1 cellular context compared by ENCODE assay signal in genomic region chr20:25526446-25526845, GRCh38.
TF ChIP-seq lines count a peak whose summit lies in the region.

No MANE protein-coding gene starts in this region.

TF ChIP-seq in HepG2, 621 proteins besides CTCF, POLR2A, EP300 and RAD21 (continued from another document and continues in another):
- TF ChIP-seq ZNF687 (CRISPR knock-in tag; IDR thresholded peaks at IDR 0.05) (peak; percentile 59), ZNF737 (CRISPR knock-in tag; IDR thresholded peaks at IDR 0.05; ENCODE audit: borderline replicate concordance) (0 out of 2 replicates have a peak, but pooled peaks have one; percentile 38), NFYB (CRISPR knock-in tag; IDR thresholded peaks at IDR 0.05) (no peak), TEAD3 (CRISPR knock-in tag; optimal IDR thresholded peaks at IDR 0.05; ENCODE audit: borderline replicate concordance) (peak; percentile 17), PCBP2 (optimal IDR thresholded peaks at IDR 0.05; ENCODE audit: low read depth, low read length, poor library complexity, severe bottlenecking) (no peak), LBX2 (CRISPR knock-in tag; IDR thresholded peaks at IDR 0.05; ENCODE audit: borderline replicate concordance) (peak; percentile 76; the same call in 1 of the 2 replicates), KAT7 (CRISPR knock-in tag; IDR thresholded peaks at IDR 0.05; ENCODE audit: borderline replicate concordance) (no peak), RXRA (CRISPR knock-in tag; IDR thresholded peaks at IDR 0.05) (peak; percentile 43; the same call in 1 of the 2 replicates), FOXM1 (CRISPR knock-in tag; IDR thresholded peaks at IDR 0.05) (no peak), RBM22 (optimal IDR thresholded peaks at IDR 0.05; ENCODE audit: low read length) (peak; percentile 77), MYC (CRISPR knock-in tag; IDR thresholded peaks at IDR 0.05; ENCODE audit: borderline replicate concordance) (peak; percentile 49; the same call in 1 of the 2 replicates), PTBP1 (IDR thresholded peaks at IDR 0.05; ENCODE audit: low read depth, low read length, poor library complexity, severe bottlenecking) (peak; percentile 71), MXI1 (IDR thresholded peaks at IDR 0.05; ENCODE audit: borderline replicate concordance, low read depth, low read length) (0 out of 3 replicates have a peak, but pooled peaks have one; percentile 6), IRF2 (CRISPR knock-in tag; IDR thresholded peaks at IDR 0.05) (no peak), SP5 (CRISPR knock-in tag; IDR thresholded peaks at IDR 0.05; ENCODE audit: borderline replicate concordance, low read depth) (no peak), KDM2A (CRISPR knock-in tag; IDR thresholded peaks at IDR 0.05; ENCODE audit: borderline replicate concordance, low read depth) (0 out of 2 replicates have a peak, but pooled peaks have one; percentile 21), NR1H2 (CRISPR knock-in tag; IDR thresholded peaks at IDR 0.05; ENCODE audit: borderline replicate concordance, low read depth) (0 out of 2 replicates have a peak, but pooled peaks have one; percentile 25), PHF21A (CRISPR knock-in tag; IDR thresholded peaks at IDR 0.05) (no peak), MTA1 (CRISPR knock-in tag; IDR thresholded peaks at IDR 0.05; ENCODE audit: borderline replicate concordance) (no peak; the same call in 1 of the 2 replicates), YEATS2 (CRISPR knock-in tag; IDR thresholded peaks at IDR 0.05; ENCODE audit: borderline replicate concordance) (no peak)
- TF ChIP-seq, protein P1, sequence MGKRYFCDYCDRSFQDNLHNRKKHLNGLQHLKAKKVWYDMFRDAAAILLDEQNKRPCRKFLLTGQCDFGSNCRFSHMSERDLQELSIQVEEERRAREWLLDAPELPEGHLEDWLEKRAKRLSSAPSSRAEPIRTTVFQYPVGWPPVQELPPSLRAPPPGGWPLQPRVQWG (CRISPR knock-in tag; IDR thresholded peaks at IDR 0.05; ENCODE audit: borderline replicate concordance, low read depth) = no peak
- TF ChIP-seq, protein P2, sequence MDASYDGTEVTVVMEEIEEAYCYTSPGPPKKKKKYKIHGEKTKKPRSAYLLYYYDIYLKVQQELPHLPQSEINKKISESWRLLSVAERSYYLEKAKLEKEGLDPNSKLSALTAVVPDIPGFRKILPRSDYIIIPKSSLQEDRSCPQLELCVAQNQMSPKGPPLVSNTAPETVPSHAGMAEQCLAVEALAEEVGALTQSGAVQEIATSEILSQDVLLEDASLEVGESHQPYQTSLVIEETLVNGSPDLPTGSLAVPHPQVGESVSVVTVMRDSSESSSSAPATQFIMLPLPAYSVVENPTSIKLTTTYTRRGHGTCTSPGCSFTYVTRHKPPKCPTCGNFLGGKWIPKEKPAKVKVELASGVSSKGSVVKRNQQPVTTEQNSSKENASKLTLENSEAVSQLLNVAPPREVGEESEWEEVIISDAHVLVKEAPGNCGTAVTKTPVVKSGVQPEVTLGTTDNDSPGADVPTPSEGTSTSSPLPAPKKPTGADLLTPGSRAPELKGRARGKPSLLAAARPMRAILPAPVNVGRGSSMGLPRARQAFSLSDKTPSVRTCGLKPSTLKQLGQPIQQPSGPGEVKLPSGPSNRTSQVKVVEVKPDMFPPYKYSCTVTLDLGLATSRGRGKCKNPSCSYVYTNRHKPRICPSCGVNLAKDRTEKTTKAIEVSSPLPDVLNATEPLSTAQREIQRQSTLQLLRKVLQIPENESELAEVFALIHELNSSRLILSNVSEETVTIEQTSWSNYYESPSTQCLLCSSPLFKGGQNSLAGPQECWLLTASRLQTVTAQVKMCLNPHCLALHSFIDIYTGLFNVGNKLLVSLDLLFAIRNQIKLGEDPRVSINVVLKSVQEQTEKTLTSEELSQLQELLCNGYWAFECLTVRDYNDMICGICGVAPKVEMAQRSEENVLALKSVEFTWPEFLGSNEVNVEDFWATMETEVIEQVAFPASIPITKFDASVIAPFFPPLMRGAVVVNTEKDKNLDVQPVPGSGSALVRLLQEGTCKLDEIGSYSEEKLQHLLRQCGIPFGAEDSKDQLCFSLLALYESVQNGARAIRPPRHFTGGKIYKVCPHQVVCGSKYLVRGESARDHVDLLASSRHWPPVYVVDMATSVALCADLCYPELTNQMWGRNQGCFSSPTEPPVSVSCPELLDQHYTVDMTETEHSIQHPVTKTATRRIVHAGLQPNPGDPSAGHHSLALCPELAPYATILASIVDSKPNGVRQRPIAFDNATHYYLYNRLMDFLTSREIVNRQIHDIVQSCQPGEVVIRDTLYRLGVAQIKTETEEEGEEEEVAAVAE (CRISPR knock-in tag; IDR thresholded peaks at IDR 0.05; ENCODE audit: borderline replicate concordance) = 0 out of 2 replicates have a peak, but pooled peaks have one; percentile 3
- TF ChIP-seq, protein P3, sequence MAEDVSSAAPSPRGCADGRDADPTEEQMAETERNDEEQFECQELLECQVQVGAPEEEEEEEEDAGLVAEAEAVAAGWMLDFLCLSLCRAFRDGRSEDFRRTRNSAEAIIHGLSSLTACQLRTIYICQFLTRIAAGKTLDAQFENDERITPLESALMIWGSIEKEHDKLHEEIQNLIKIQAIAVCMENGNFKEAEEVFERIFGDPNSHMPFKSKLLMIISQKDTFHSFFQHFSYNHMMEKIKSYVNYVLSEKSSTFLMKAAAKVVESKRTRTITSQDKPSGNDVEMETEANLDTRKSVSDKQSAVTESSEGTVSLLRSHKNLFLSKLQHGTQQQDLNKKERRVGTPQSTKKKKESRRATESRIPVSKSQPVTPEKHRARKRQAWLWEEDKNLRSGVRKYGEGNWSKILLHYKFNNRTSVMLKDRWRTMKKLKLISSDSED (CRISPR knock-in tag; IDR thresholded peaks at IDR 0.05) = no peak
- TF ChIP-seq, protein P4, sequence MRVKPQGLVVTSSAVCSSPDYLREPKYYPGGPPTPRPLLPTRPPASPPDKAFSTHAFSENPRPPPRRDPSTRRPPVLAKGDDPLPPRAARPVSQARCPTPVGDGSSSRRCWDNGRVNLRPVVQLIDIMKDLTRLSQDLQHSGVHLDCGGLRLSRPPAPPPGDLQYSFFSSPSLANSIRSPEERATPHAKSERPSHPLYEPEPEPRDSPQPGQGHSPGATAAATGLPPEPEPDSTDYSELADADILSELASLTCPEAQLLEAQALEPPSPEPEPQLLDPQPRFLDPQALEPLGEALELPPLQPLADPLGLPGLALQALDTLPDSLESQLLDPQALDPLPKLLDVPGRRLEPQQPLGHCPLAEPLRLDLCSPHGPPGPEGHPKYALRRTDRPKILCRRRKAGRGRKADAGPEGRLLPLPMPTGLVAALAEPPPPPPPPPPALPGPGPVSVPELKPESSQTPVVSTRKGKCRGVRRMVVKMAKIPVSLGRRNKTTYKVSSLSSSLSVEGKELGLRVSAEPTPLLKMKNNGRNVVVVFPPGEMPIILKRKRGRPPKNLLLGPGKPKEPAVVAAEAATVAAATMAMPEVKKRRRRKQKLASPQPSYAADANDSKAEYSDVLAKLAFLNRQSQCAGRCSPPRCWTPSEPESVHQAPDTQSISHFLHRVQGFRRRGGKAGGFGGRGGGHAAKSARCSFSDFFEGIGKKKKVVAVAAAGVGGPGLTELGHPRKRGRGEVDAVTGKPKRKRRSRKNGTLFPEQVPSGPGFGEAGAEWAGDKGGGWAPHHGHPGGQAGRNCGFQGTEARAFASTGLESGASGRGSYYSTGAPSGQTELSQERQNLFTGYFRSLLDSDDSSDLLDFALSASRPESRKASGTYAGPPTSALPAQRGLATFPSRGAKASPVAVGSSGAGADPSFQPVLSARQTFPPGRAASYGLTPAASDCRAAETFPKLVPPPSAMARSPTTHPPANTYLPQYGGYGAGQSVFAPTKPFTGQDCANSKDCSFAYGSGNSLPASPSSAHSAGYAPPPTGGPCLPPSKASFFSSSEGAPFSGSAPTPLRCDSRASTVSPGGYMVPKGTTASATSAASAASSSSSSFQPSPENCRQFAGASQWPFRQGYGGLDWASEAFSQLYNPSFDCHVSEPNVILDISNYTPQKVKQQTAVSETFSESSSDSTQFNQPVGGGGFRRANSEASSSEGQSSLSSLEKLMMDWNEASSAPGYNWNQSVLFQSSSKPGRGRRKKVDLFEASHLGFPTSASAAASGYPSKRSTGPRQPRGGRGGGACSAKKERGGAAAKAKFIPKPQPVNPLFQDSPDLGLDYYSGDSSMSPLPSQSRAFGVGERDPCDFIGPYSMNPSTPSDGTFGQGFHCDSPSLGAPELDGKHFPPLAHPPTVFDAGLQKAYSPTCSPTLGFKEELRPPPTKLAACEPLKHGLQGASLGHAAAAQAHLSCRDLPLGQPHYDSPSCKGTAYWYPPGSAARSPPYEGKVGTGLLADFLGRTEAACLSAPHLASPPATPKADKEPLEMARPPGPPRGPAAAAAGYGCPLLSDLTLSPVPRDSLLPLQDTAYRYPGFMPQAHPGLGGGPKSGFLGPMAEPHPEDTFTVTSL (CRISPR knock-in tag; IDR thresholded peaks at IDR 0.05; ENCODE audit: borderline replicate concordance) = 0 out of 2 replicates have a peak, but pooled peaks have one; percentile 5
- TF ChIP-seq, protein P5, sequence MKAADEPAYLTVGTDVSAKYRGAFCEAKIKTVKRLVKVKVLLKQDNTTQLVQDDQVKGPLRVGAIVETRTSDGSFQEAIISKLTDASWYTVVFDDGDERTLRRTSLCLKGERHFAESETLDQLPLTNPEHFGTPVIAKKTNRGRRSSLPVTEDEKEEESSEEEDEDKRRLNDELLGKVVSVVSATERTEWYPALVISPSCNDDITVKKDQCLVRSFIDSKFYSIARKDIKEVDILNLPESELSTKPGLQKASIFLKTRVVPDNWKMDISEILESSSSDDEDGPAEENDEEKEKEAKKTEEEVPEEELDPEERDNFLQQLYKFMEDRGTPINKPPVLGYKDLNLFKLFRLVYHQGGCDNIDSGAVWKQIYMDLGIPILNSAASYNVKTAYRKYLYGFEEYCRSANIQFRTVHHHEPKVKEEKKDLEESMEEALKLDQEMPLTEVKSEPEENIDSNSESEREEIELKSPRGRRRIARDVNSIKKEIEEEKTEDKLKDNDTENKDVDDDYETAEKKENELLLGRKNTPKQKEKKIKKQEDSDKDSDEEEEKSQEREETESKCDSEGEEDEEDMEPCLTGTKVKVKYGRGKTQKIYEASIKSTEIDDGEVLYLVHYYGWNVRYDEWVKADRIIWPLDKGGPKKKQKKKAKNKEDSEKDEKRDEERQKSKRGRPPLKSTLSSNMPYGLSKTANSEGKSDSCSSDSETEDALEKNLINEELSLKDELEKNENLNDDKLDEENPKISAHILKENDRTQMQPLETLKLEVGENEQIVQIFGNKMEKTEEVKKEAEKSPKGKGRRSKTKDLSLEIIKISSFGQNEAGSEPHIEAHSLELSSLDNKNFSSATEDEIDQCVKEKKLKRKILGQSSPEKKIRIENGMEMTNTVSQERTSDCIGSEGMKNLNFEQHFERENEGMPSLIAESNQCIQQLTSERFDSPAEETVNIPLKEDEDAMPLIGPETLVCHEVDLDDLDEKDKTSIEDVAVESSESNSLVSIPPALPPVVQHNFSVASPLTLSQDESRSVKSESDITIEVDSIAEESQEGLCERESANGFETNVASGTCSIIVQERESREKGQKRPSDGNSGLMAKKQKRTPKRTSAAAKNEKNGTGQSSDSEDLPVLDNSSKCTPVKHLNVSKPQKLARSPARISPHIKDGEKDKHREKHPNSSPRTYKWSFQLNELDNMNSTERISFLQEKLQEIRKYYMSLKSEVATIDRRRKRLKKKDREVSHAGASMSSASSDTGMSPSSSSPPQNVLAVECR (CRISPR knock-in tag; IDR thresholded peaks at IDR 0.05; ENCODE audit: borderline replicate concordance) = 0 out of 2 replicates have a peak, but pooled peaks have one; percentile 26
- TF ChIP-seq, protein P6, sequence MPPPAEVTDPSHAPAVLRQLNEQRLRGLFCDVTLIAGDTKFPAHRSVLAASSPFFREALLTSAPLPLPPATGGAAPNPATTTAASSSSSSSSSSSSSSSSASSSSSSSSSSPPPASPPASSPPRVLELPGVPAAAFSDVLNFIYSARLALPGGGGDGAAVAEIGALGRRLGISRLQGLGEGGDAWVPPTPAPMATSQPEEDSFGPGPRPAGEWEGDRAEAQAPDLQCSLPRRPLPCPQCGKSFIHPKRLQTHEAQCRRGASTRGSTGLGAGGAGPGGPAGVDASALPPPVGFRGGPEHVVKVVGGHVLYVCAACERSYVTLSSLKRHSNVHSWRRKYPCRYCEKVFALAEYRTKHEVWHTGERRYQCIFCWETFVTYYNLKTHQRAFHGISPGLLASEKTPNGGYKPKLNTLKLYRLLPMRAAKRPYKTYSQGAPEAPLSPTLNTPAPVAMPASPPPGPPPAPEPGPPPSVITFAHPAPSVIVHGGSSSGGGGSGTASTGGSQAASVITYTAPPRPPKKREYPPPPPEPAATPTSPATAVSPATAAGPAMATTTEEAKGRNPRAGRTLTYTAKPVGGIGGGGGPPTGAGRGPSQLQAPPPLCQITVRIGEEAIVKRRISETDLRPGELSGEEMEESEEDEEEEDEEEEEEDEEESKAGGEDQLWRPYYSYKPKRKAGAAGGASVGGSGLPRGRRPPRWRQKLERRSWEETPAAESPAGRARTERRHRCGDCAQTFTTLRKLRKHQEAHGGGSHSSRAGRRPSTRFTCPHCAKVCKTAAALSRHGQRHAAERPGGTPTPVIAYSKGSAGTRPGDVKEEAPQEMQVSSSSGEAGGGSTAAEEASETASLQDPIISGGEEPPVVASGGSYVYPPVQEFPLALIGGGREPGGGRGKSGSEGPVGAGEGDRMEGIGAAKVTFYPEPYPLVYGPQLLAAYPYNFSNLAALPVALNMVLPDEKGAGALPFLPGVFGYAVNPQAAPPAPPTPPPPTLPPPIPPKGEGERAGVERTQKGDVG (CRISPR knock-in tag; IDR thresholded peaks at IDR 0.05; ENCODE audit: borderline replicate concordance) = no peak; the same call in 1 of the 2 replicates
- TF ChIP-seq, protein P7, sequence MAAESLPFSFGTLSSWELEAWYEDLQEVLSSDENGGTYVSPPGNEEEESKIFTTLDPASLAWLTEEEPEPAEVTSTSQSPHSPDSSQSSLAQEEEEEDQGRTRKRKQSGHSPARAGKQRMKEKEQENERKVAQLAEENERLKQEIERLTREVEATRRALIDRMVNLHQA (CRISPR knock-in tag; IDR thresholded peaks at IDR 0.05) = no peak
